Comparison of ENCODE assay signal across 1 cellular context in the genomic region with DNA sequence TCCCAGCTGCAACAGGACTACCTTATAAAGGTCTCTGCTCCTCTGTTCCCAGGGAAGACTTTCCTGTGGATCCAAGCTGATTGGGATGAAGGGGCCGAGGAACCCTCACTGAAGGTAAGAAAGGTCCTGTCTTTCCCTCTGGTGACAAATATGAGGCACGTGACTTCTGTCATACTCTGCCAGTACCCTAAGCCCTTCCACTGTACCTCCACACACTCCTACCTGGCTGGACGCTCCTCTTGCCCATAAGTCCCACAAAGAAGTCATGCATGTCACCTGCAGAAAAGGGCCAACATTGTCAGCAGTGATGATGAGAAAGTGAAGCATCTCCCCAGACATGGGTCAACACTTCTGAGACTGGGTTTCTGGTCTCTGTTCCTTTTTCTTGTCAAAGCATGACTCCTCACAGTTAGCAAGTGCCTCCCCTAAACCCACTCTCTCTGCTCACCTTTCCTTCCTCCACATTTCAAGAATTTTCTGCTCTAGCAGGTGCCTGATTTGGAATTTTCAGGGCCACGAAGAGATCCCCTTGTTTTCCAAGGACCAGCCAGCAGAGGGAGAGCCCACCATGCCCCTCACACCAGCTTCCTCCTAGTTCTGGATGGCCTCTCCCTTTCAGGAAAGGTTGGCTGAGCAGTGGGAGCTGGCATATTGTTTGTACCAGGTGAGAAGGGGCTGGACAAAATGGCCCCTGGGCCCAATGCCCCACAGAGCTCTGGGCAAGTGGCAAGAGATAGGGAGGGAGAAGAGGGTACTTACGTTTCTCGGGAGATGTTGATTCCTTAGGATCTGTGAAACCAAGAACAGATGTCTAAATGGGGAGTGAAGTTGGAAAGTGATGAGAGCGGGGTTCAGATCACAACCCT.
TF ChIP-seq lines count a peak whose summit lies in the region.

No MANE protein-coding gene starts in this region.

TF ChIP-seq in GM12878, 131 proteins besides CTCF, POLR2A, EP300 and RAD21:
- TF ChIP-seq, protein P1, sequence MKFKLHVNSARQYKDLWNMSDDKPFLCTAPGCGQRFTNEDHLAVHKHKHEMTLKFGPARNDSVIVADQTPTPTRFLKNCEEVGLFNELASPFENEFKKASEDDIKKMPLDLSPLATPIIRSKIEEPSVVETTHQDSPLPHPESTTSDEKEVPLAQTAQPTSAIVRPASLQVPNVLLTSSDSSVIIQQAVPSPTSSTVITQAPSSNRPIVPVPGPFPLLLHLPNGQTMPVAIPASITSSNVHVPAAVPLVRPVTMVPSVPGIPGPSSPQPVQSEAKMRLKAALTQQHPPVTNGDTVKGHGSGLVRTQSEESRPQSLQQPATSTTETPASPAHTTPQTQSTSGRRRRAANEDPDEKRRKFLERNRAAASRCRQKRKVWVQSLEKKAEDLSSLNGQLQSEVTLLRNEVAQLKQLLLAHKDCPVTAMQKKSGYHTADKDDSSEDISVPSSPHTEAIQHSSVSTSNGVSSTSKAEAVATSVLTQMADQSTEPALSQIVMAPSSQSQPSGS (IDR thresholded peaks at IDR 0.05; ENCODE audit: low read length): no peak
- TF ChIP-seq SIX5 (IDR thresholded peaks at IDR 0.05; ENCODE audit: low read depth, low read length, severe bottlenecking) (no peak), RAD51 (IDR thresholded peaks at IDR 0.05) (peak; percentile 34; the same call in 1 of the 2 replicates), TARDBP (IDR thresholded peaks at IDR 0.05; ENCODE audit: borderline replicate concordance) (no peak), FOXM1 (IDR thresholded peaks at IDR 0.05; ENCODE audit: low read depth, low read length) (no peak), RELA (IDR thresholded peaks at IDR 0.05; ENCODE audit: borderline replicate concordance, partially characterized antibody) (no peak), SREBF1 (IDR thresholded peaks at IDR 0.05; ENCODE audit: low read length) (no peak), NBN (IDR thresholded peaks at IDR 0.05) (no peak), BHLHE40 (IDR thresholded peaks at IDR 0.05; ENCODE audit: borderline replicate concordance in 1 of 2, low read depth in 2 of 2, low read length in 1 of 2) (peak in 1 of 2 experiments; percentile 66; a peak in 2 of 4 replicates), CBX3 (IDR thresholded peaks at IDR 0.05; ENCODE audit: borderline replicate concordance, low read depth) (no peak), RUNX3 (IDR thresholded peaks at IDR 0.05; ENCODE audit: low read length) (peak; percentile 17; the same call in 1 of the 2 replicates), MTA2 (IDR thresholded peaks at IDR 0.05; ENCODE audit: low read depth) (peak; percentile 12; the same call in 1 of the 2 replicates), STAT3 (IDR thresholded peaks at IDR 0.05; ENCODE audit: low read depth, low read length) (no peak), SMARCA5 (IDR thresholded peaks at IDR 0.05) (peak; percentile 82; the same call in 1 of the 2 replicates), PAX5 (IDR thresholded peaks at IDR 0.05; ENCODE audit: borderline replicate concordance, low read depth, low read length) (peak; percentile 45; the same call in 1 of the 2 replicates), SREBF2 (IDR thresholded peaks at IDR 0.05; ENCODE audit: low read length) (no peak), JUNB (IDR thresholded peaks at IDR 0.05) (no peak), IKZF2 (IDR thresholded peaks at IDR 0.05) (peak; percentile 18 to 45; a peak in 1 of 4 replicates), SPI1 (IDR thresholded peaks at IDR 0.05; ENCODE audit: borderline replicate concordance, insufficient read depth, low read depth, low read length) (peak; percentile 70), RB1 (IDR thresholded peaks at IDR 0.05; ENCODE audit: borderline replicate concordance) (no peak), KDM1A (IDR thresholded peaks at IDR 0.05; ENCODE audit: borderline replicate concordance) (no peak), ZNF274 (IDR thresholded peaks at IDR 0.05; ENCODE audit: insufficient read depth, insufficient read length) (no peak), EED (IDR thresholded peaks at IDR 0.05; ENCODE audit: low read depth) (peak; percentile 36; the same call in 1 of the 2 replicates), IRF4 (IDR thresholded peaks at IDR 0.05; ENCODE audit: low read depth, low read length) (0 out of 2 replicates have a peak, but pooled peaks have one; percentile 46), ZNF622 (IDR thresholded peaks at IDR 0.05) (no peak), NR2F1 (conservative IDR thresholded peaks at IDR 0.05) (0 out of 2 replicates have a peak, but pooled peaks have one; percentile 18), NR2C2 (IDR thresholded peaks at IDR 0.05; ENCODE audit: borderline replicate concordance, control insufficient read depth, insufficient read length, low read depth) (no peak)
- TF ChIP-seq, protein P2, sequence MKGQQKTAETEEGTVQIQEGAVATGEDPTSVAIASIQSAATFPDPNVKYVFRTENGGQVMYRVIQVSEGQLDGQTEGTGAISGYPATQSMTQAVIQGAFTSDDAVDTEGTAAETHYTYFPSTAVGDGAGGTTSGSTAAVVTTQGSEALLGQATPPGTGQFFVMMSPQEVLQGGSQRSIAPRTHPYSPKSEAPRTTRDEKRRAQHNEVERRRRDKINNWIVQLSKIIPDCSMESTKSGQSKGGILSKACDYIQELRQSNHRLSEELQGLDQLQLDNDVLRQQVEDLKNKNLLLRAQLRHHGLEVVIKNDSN (IDR thresholded peaks at IDR 0.05; ENCODE audit: borderline replicate concordance, extremely low read length, insufficient read depth, low read depth, low read length): peak; percentile 54
- TF ChIP-seq, protein P3, sequence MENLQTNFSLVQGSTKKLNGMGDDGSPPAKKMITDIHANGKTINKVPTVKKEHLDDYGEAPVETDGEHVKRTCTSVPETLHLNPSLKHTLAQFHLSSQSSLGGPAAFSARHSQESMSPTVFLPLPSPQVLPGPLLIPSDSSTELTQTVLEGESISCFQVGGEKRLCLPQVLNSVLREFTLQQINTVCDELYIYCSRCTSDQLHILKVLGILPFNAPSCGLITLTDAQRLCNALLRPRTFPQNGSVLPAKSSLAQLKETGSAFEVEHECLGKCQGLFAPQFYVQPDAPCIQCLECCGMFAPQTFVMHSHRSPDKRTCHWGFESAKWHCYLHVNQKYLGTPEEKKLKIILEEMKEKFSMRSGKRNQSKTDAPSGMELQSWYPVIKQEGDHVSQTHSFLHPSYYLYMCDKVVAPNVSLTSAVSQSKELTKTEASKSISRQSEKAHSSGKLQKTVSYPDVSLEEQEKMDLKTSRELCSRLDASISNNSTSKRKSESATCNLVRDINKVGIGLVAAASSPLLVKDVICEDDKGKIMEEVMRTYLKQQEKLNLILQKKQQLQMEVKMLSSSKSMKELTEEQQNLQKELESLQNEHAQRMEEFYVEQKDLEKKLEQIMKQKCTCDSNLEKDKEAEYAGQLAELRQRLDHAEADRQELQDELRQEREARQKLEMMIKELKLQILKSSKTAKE (IDR thresholded peaks at IDR 0.05; ENCODE audit: low read depth, poor library complexity, severe bottlenecking): no peak
- TF ChIP-seq, protein P4, sequence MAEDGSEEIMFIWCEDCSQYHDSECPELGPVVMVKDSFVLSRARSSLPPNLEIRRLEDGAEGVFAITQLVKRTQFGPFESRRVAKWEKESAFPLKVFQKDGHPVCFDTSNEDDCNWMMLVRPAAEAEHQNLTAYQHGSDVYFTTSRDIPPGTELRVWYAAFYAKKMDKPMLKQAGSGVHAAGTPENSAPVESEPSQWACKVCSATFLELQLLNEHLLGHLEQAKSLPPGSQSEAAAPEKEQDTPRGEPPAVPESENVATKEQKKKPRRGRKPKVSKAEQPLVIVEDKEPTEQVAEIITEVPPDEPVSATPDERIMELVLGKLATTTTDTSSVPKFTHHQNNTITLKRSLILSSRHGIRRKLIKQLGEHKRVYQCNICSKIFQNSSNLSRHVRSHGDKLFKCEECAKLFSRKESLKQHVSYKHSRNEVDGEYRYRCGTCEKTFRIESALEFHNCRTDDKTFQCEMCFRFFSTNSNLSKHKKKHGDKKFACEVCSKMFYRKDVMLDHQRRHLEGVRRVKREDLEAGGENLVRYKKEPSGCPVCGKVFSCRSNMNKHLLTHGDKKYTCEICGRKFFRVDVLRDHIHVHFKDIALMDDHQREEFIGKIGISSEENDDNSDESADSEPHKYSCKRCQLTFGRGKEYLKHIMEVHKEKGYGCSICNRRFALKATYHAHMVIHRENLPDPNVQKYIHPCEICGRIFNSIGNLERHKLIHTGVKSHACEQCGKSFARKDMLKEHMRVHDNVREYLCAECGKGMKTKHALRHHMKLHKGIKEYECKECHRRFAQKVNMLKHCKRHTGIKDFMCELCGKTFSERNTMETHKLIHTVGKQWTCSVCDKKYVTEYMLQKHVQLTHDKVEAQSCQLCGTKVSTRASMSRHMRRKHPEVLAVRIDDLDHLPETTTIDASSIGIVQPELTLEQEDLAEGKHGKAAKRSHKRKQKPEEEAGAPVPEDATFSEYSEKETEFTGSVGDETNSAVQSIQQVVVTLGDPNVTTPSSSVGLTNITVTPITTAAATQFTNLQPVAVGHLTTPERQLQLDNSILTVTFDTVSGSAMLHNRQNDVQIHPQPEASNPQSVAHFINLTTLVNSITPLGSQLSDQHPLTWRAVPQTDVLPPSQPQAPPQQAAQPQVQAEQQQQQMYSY (CRISPR knock-in tag; IDR thresholded peaks at IDR 0.05): no peak
- TF ChIP-seq, protein P5, sequence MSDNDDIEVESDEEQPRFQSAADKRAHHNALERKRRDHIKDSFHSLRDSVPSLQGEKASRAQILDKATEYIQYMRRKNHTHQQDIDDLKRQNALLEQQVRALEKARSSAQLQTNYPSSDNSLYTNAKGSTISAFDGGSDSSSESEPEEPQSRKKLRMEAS (IDR thresholded peaks at IDR 0.05; ENCODE audit: low read depth, low read length): no peak
- TF ChIP-seq, protein P6, sequence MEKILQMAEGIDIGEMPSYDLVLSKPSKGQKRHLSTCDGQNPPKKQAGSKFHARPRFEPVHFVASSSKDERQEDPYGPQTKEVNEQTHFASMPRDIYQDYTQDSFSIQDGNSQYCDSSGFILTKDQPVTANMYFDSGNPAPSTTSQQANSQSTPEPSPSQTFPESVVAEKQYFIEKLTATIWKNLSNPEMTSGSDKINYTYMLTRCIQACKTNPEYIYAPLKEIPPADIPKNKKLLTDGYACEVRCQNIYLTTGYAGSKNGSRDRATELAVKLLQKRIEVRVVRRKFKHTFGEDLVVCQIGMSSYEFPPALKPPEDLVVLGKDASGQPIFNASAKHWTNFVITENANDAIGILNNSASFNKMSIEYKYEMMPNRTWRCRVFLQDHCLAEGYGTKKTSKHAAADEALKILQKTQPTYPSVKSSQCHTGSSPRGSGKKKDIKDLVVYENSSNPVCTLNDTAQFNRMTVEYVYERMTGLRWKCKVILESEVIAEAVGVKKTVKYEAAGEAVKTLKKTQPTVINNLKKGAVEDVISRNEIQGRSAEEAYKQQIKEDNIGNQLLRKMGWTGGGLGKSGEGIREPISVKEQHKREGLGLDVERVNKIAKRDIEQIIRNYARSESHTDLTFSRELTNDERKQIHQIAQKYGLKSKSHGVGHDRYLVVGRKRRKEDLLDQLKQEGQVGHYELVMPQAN (conservative IDR thresholded peaks at IDR 0.05): no peak
